Comparison of ENCODE assay signal across 13 cellular contexts in the genomic region with DNA sequence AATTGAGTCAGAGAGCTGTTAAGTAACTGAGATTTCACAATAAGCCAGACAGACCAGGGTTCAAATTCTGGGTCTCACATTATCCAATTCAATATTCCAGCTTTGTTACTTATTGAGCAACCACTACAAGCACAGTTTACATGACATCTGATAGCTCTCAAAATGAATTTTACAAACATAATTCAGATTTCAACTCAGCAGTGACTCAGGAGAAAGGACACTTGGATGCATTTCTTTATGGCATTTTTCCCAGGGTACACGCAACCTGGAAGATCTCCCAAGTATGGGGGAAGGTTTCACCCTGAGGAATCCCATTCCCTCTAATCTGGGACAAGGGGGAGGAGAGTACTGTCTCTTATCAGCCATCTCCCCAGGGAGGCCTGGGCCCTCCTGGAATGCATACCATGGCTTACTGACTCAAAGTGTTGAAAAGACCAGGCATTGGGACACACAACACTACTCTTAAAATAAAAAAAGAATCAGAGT.
A peak's percentile ranks its signal among the peaks of the same experiment; 100 is the strongest.
DNase-seq lines count a peak whose midpoint lies in the region; TF ChIP-seq lines count a peak whose summit lies in the region.
"Had no signal": no experiment of that assay in that cellular context is flagged by ENCODE, and none has a peak within 500 bp of the region (broad histone marks: within the 10 kb centered on the region; RNA-seq: fewer than 3 reads in every experiment).

No MANE protein-coding gene starts in this region.

- no peaks in the 10 kb centered on the region for H3K27me3 Mint-ChIP-seq in activated CD4-positive, alpha-beta memory T cell treated with anti-CD3 and anti-CD28 coated beads for 36 hours
- no peaks in the 10 kb centered on the region; the same call in 1 of the 2 replicates for H3K27me3 Mint-ChIP-seq in H9 (ENCODE audit: low read depth)
- H3K27me3 Mint-ChIP-seq: memory B cell had no signal

- no peaks in the 10 kb centered on the region for H3K36me3 ChIP-seq in left ventricle myocardium inferior
- H3K36me3 ChIP-seq: HAP-1 had no signal

- H3K4ac ChIP-seq in H9 (ENCODE audit: low read depth, low read length) = no peak overlapping the region

- peak; percentile 70 for DNase-seq in GM04503 (ENCODE audit: low read depth)
- peak; percentile 68 for DNase-seq in T1000 (lab: John Stamatoyannopoulos, UW)
- peak; percentile 74 for DNase-seq in left ventricle myocardium inferior
- DNase-seq in skeletal muscle cell (ENCODE audit: low read depth) = peak; percentile 73
- DNase-seq in activated CD4-positive, alpha-beta memory T cell treated with anti-CD3 and anti-CD28 coated beads for 36 hours = no peak
- DNase-seq in COR-L47 (lab: John Stamatoyannopoulos, UW) = no peak
- no peak for DNase-seq in H9
- no peak for DNase-seq in middle frontal gyrus (ENCODE audit: extremely low spot score, low spot score)
- DNase-seq: cortex of kidney; KG1; stimulated activated CD4-positive, alpha-beta T cell treated with anti-CD3 and anti-CD28 coated beads, Interleukin-2, amount 100 ng/mL, for 48 hours had no signal

- H3T11ph ChIP-seq in H9 (ENCODE audit: low read length) = no peak overlapping the region

- H2AK5ac ChIP-seq in H9 (ENCODE audit: insufficient read length, low read length) = no peak overlapping the region

- WGBS in H9 (ENCODE audit: extremely low coverage, insufficient read length, low lambda C conversion rate) = no CpG with 5 or more reads among the region's 1 CpG

- intact Hi-C loops in left ventricle myocardium inferior (cut with micrococcal nuclease) = no loop called here
- intact Hi-C loops in activated CD4-positive, alpha-beta memory T cell treated with anti-CD3 and anti-CD28 coated beads for 36 hours (cut with micrococcal nuclease) = no loop called here

- H3K79me1 ChIP-seq in H9 (ENCODE audit: insufficient read depth, low read depth, low read length, poor library complexity, severe bottlenecking) = no peaks in the 10 kb centered on the region

- H2AFZ ChIP-seq in H9 (ENCODE audit: low read length) = no peak overlapping the region

- H3K18ac ChIP-seq in H9 (ENCODE audit: insufficient read length, low read depth, low read length) = no peak overlapping the region

- H3K27ac Mint-ChIP-seq in activated CD4-positive, alpha-beta memory T cell treated with anti-CD3 and anti-CD28 coated beads for 36 hours = no peak overlapping the region
- no peak overlapping the region for H3K27ac Mint-ChIP-seq in H9
- H3K27ac Mint-ChIP-seq: memory B cell had no signal

- no peak overlapping the region for H3K23ac ChIP-seq in H9 (ENCODE audit: insufficient read length, low read depth, low read length)

- TF ChIP-seq CTCF in left ventricle myocardium inferior (IDR thresholded peaks at IDR 0.05; ENCODE audit: borderline replicate concordance) (no peak), H9 (conservative IDR thresholded peaks at IDR 0.05) (no peak)

- H4K91ac ChIP-seq in H9 (ENCODE audit: insufficient read length, low read depth, low read length) = no peak overlapping the region

- H4K5ac ChIP-seq in H9 (ENCODE audit: insufficient read length, low read depth, low read length) = no peak overlapping the region

- H3K56ac ChIP-seq in H9 (ENCODE audit: insufficient read length, low read depth, low read length) = no peak overlapping the region

- H2BK20ac ChIP-seq in H9 (ENCODE audit: low read depth, low read length, poor library complexity, severe bottlenecking) = no peak overlapping the region

- H2BK5ac ChIP-seq in H9 (ENCODE audit: insufficient read length, low read length) = no peak overlapping the region

- H3K4me2 ChIP-seq in H9 (ENCODE audit: insufficient read depth, insufficient read length, low read length) = no peak overlapping the region

- CTCF ChIA-PET in activated CD4-positive, alpha-beta memory T cell treated with anti-CD3 and anti-CD28 coated beads for 36 hours (lab: Charles Lee) = no interaction called here

- H4K20me1 ChIP-seq in H9 (ENCODE audit: control insufficient read depth, insufficient read depth, insufficient read length) = no peaks in the 10 kb centered on the region

- no peak overlapping the region for H2BK120ac ChIP-seq in H9 (ENCODE audit: low read depth, low read length, poor library complexity, severe bottlenecking)

- H4K8ac ChIP-seq in H9 (replicated peaks; ENCODE audit: insufficient read length, low read depth, low read length) = no peak overlapping the region

- H3K9me3 ChIP-seq in left ventricle myocardium inferior (replicated peaks) (no peaks in the 10 kb centered on the region), H9 (ENCODE audit: control insufficient read depth, low read depth, low read length) (no peaks in the 10 kb centered on the region)
- H3K9me3 ChIP-seq: HAP-1 had no signal

- no peak overlapping the region for H3K14ac ChIP-seq in H9 (ENCODE audit: insufficient read depth, low read length)

- peaks cover 9% of the 10 kb centered on the region for H3K4me1 ChIP-seq in left ventricle myocardium inferior
- peaks cover 2% of the 10 kb centered on the region; the same call in 1 of the 2 replicates for H3K4me1 ChIP-seq in H9 (ENCODE audit: insufficient read depth, low read length)
- H3K4me1 ChIP-seq: HAP-1 had no signal

- H3K4me3 Mint-ChIP-seq in activated CD4-positive, alpha-beta memory T cell treated with anti-CD3 and anti-CD28 coated beads for 36 hours = no peak overlapping the region
- H3K4me3 Mint-ChIP-seq in H9 = no peak overlapping the region
- H3K4me3 Mint-ChIP-seq: memory B cell had no signal

- H3K9me3 Mint-ChIP-seq in activated CD4-positive, alpha-beta memory T cell treated with anti-CD3 and anti-CD28 coated beads for 36 hours = no peaks in the 10 kb centered on the region
- no peaks in the 10 kb centered on the region; a peak in 1 of 5 replicates for H3K9me3 Mint-ChIP-seq in H9

- POLR2A ChIA-PET in activated CD4-positive, alpha-beta memory T cell treated with anti-CD3 and anti-CD28 coated beads for 36 hours (lab: Charles Lee) = no interaction called here

- H2BK15ac ChIP-seq in H9 (ENCODE audit: low read depth, low read length) = no peak overlapping the region

- no peak overlapping the region for H3K9ac ChIP-seq in H9 (ENCODE audit: extremely low read depth, insufficient read length, low read length)

- H3K27ac ChIP-seq in left ventricle myocardium inferior (replicated peaks) (peak overlapping the region; percentile 62), H9 (ENCODE audit: insufficient read length, low read depth, low read length) (no peak overlapping the region)

- no peaks in the 10 kb centered on the region for H3K4me1 Mint-ChIP-seq in activated CD4-positive, alpha-beta memory T cell treated with anti-CD3 and anti-CD28 coated beads for 36 hours (ENCODE audit: low read depth)
- peaks cover 10 to 12% of the 10 kb centered on the region in 2 experiments for H3K4me1 Mint-ChIP-seq in H9
- H3K4me1 Mint-ChIP-seq: memory B cell had no signal

- no peaks in the 10 kb centered on the region for H3K36me3 Mint-ChIP-seq in activated CD4-positive, alpha-beta memory T cell treated with anti-CD3 and anti-CD28 coated beads for 36 hours
- H3K36me3 Mint-ChIP-seq in H9 (ENCODE audit: insufficient read depth in 1 of 3, low read depth in 3 of 3) = no peaks in the 10 kb centered on the region
- H3K36me3 Mint-ChIP-seq: memory B cell had no signal

- no peak overlapping the region for H3K4me3 ChIP-seq in left ventricle myocardium inferior
- H3K4me3 ChIP-seq in skeletal muscle cell (ENCODE audit: low read depth, low read length) = no peak overlapping the region
- H3K4me3 ChIP-seq: HAP-1 had no signal

- no peaks in the 10 kb centered on the region for H3K23me2 ChIP-seq in H9 (ENCODE audit: insufficient read length, low read depth, low read length, poor library complexity, severe bottlenecking)

- H2BK12ac ChIP-seq in H9 (ENCODE audit: insufficient read length, low read depth, low read length) = no peak overlapping the region

- H3K27me3 ChIP-seq in left ventricle myocardium inferior (ENCODE audit: low read depth) = no peaks in the 10 kb centered on the region
- H3K27me3 ChIP-seq in H9 (ENCODE audit: insufficient read depth, low read length) = no peaks in the 10 kb centered on the region

- H3K79me2 ChIP-seq in H9 (ENCODE audit: insufficient read depth, low read length) = no peaks in the 10 kb centered on the region

Comparison
In these comparisons a context has a peak if more than half of its experiments do, and no peak if none do; other contexts are left out.
1. DNase-seq: peak in GM04503 (single experiment), T1000 (single experiment), left ventricle myocardium inferior (single experiment) and skeletal muscle cell (single experiment); none in activated CD4-positive, alpha-beta memory T cell treated with anti-CD3 and anti-CD28 coated beads for 36 hours (single experiment), COR-L47 (single experiment), H9 (single experiment) and middle frontal gyrus (single experiment).